8 cellular contexts compared by ENCODE assay signal in the genomic region with DNA sequence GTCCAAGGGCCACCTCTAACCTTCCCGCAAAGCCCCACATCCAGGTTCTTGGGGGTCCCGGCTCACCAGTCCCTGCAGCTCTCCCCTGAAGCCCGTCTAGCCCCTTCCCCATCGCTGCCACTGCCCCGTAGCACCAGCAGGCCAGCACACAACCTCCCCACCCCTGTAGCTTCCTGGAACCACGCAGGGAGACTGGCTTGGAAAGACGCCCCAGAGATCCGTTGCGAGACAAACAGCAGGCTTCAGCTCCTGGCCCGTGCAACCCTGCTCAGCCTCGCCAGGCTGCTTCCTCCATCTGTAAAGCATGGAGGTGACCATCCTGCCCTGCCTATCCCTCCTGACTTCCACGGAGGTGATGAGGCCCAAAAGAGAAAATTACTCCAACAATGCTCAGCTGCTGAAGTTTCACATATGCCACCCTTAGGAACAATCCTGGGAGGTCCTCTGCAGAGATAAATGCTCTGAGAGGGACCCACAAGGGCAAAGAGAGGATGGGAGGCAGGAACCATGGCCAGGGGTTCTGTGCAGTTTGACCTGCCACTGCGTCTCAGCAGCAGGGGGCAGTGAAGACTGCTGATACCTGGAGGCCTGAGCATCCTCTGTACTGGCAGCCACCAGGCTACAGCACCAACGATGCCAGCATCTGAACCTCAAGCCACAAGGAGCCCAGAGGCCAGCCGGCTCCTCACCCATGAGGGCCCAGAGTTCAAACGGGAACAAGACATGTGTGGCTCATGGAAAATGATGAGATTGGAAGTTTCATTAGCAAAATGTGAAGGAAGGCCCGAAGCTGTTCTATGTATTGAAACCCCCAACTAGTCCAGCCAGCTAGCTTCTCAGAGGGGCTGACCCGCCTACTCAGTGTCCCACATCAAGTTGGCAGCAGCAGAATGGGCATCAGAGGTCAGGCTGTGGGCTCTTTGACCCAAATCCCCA.
DNase-seq lines count a peak whose midpoint lies in the region; ATAC-seq lines count a peak whose summit lies in the region.

No MANE protein-coding gene starts in this region.

- peaks cover 60% of the 10 kb centered on the region for H3K4me1 Mint-ChIP-seq in stimulated activated naive CD8-positive, alpha-beta T cell treated with anti-CD3 and anti-CD28 coated beads, Interleukin-15, amount 100 ng/mL, for 72 hours

- peak overlapping the region in 1 of 2 donors; percentile 46 for H3K4me3 Mint-ChIP-seq in stimulated activated naive CD8-positive, alpha-beta T cell treated with anti-CD3 and anti-CD28 coated beads, Interleukin-15, amount 100 ng/mL, for 72 hours

- DNase-seq in activated gamma-delta T cell treated with Interleukin-2 at 50 U/mL for 16 hours (peak; percentile 49), activated gamma-delta T cell (lab: John Stamatoyannopoulos, UW) (no peak), islet precursor cell (peak; percentile 60), SW 1271 (lab: John Stamatoyannopoulos, UW) (no peak)
- DNase-seq in activated CD8-positive, alpha-beta memory T cell treated with anti-CD3 and anti-CD28 coated beads, Interleukin-2, amount 50 U/mL, for 4 hours = peak; percentile 53
- DNase-seq in stimulated activated naive CD8-positive, alpha-beta T cell treated with anti-CD3 and anti-CD28 coated beads, Interleukin-15, amount 100 ng/mL, for 72 hours = peak in 1 of 2 donors; percentile 54

- no peak overlapping the region for H3K27ac Mint-ChIP-seq in stimulated activated naive CD8-positive, alpha-beta T cell treated with anti-CD3 and anti-CD28 coated beads, Interleukin-15, amount 100 ng/mL, for 72 hours

- no peaks in the 10 kb centered on the region for H3K9me3 Mint-ChIP-seq in stimulated activated naive CD8-positive, alpha-beta T cell treated with anti-CD3 and anti-CD28 coated beads, Interleukin-15, amount 100 ng/mL, for 72 hours

- H3K27me3 Mint-ChIP-seq in stimulated activated naive CD8-positive, alpha-beta T cell treated with anti-CD3 and anti-CD28 coated beads, Interleukin-15, amount 100 ng/mL, for 72 hours = no peaks in the 10 kb centered on the region

- peak; percentile 73 for ATAC-seq in stimulated activated naive CD8-positive, alpha-beta T cell treated with anti-CD3 and anti-CD28 coated beads, Interleukin-15, amount 100 ng/mL, for 72 hours
- ATAC-seq in GM18909 (IDR thresholded peaks at IDR 0.05; ENCODE audit: poor library complexity, unreplicated experiment) = no peak
- ATAC-seq in GM21825 (IDR thresholded peaks at IDR 0.05; ENCODE audit: unreplicated experiment) = no peak

Comparison
In these comparisons a context has a peak if more than half of its experiments do, and no peak if none do; other contexts are left out.
1. DNase-seq: peak in activated gamma-delta T cell treated with Interleukin-2 at 50 U/mL for 16 hours (single experiment), activated CD8-positive, alpha-beta memory T cell treated with anti-CD3 and anti-CD28 coated beads, Interleukin-2, amount 50 U/mL, for 4 hours (single experiment) and islet precursor cell (single experiment); none in activated gamma-delta T cell (single experiment) and SW 1271 (0 of 2).